Comparison of ENCODE assay signal across 8 cellular contexts in the genomic region with DNA sequence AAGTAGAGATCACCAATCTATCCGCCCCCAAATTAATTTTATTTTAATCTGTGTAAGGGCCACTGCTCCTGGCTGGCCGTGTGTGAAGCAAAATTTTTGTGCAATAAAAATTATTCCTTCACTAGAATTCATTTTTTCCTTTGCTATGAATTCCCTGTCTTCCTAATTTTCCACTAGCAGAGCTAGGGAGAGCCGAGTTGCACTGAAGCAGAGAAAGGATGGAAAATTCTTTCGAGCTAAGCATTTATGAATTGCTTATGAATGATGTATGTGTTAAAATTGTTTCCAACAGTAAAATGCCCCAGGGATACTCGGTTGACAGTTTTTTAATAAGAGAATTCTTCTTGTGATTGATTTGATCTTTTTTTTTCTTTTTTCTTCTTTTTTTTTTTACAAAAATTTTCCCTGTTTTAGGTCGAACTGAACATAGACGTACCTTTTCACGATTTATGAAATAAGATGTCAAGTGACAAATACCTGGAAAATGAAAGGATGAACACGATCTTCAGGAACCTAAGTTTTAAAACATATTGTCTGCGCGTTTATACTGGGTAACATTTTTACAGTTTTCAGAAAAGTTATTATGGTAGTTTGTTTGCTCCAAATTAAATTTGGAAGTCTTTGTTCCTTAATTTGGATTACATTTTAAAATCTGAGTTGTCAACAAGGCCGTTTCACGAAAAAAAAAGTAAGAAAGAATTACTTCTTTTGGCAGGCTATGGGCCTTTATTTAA.
A peak's percentile ranks its signal among the peaks of the same experiment; 100 is the strongest.
DNase-seq lines count a peak whose midpoint lies in the region; ATAC-seq and TF ChIP-seq lines count a peak whose summit lies in the region.

No MANE protein-coding gene starts in this region.

- no TSS peak for BruUV-seq in Panc1 (replicated peaks; lab: Mats Ljungman, UMichigan)

- H3K36me3 ChIP-seq in left ventricle myocardium inferior (no peaks in the 10 kb centered on the region), Panc1 (ENCODE audit: control insufficient read depth, insufficient read depth, low read length) (no peaks in the 10 kb centered on the region), thoracic aorta (no peaks in the 10 kb centered on the region)

- in situ Hi-C loops in Panc1 (cut with HindIII; ENCODE audit: low pct_unique_long_range_greater_than_20kb, low sequenced_read_pairs), result no loop called here

- no peak overlapping the region for H3K27ac ChIP-seq in left ventricle myocardium inferior (replicated peaks)
- no peak overlapping the region for H3K27ac ChIP-seq in Panc1 (ENCODE audit: low read length)
- H3K27ac ChIP-seq in thoracic aorta, result no peak overlapping the region

- H3K9me3 ChIP-seq in left ventricle myocardium inferior (replicated peaks), result no peaks in the 10 kb centered on the region
- no peaks in the 10 kb centered on the region for H3K9me3 ChIP-seq in Panc1 (ENCODE audit: control insufficient read depth, insufficient read depth, low read depth, low read length)
- H3K9me3 ChIP-seq in thoracic aorta, result no peaks in the 10 kb centered on the region

- H3K27me3 ChIP-seq in left ventricle myocardium inferior (ENCODE audit: low read depth), result peaks cover 100% of the 10 kb centered on the region
- H3K27me3 ChIP-seq in Panc1 (ENCODE audit: control insufficient read depth, insufficient read depth, low read length), result peaks cover 31% of the 10 kb centered on the region
- H3K27me3 ChIP-seq in thoracic aorta (replicated peaks; ENCODE audit: insufficient read depth), result peaks cover 55% of the 10 kb centered on the region

- CTCF ChIA-PET in Panc1 (lab: Charles Lee), result interaction anchor here (0.5 to 0.7 kb wide), 2 partner anchors 436 to 548 kb away, joined by 3 to 4 read pairs; no protein-coding TSS in a partner anchor

- POLR2A ChIA-PET in Panc1 (lab: Charles Lee), result interaction anchor here (0.7 kb wide), 1 partner anchor 17 kb away, joined by 3 read pairs; no protein-coding TSS in a partner anchor

- no peak for ATAC-seq in Right ventricle myocardium inferior
- no peak for ATAC-seq in Panc1
- ATAC-seq in thoracic aorta (ENCODE audit: insufficient number of reproducible peaks, low FRiP score, low read depth), result no peak
- no peak for ATAC-seq in HG03571 (IDR thresholded peaks at IDR 0.05; ENCODE audit: unreplicated experiment)
- ATAC-seq in GM21360 (IDR thresholded peaks at IDR 0.05; ENCODE audit: unreplicated experiment), result no peak

- H3K4me3 ChIP-seq in left ventricle myocardium inferior (peak overlapping the region; percentile 30), Panc1 (ENCODE audit: low read depth in 2 of 2, low read length in 2 of 2) (peak overlapping the region; percentile 43 to 49), epithelial cell of proximal tubule (ENCODE audit: low read depth, low read length) (peak overlapping the region; percentile 5), thoracic aorta (peak overlapping the region; percentile 45)

- DNase-seq in left ventricle myocardium inferior (no peak), Right ventricle myocardium inferior (ENCODE audit: missing footprints) (no peak), Panc1 (ENCODE audit: low read depth, low spot score) (no peak), epithelial cell of proximal tubule (ENCODE audit: low read depth) (no peak), thoracic aorta (ENCODE audit: low spot score) (no peak), NCI-H1436 (lab: John Stamatoyannopoulos, UW) (no peak)

- H3K4me1 ChIP-seq in left ventricle myocardium inferior (peaks cover 13% of the 10 kb centered on the region), Panc1 (ENCODE audit: control insufficient read depth, insufficient read depth, low read length) (peaks cover 17% of the 10 kb centered on the region; the same call in 1 of the 2 replicates), thoracic aorta (ENCODE audit: control insufficient read depth in 1 of 2, low read depth in 2 of 2) (peaks cover 0 to 7% of the 10 kb centered on the region in 2 donors)

- TF ChIP-seq CTCF in left ventricle myocardium inferior (IDR thresholded peaks at IDR 0.05; ENCODE audit: borderline replicate concordance) (no peak), Panc1 (IDR thresholded peaks at IDR 0.05) (no peak), epithelial cell of proximal tubule (conservative IDR thresholded peaks at IDR 0.05; ENCODE audit: low read depth, low read length) (no peak), thoracic aorta (IDR thresholded peaks at IDR 0.05) (no peak)

- intact Hi-C loops in left ventricle myocardium inferior (cut with micrococcal nuclease), result no loop called here
- intact Hi-C loops in Right ventricle myocardium inferior (cut with DNase I), result no loop called here
- intact Hi-C loops in Panc1 (cut with micrococcal nuclease; ENCODE audit: unreplicated experiment), result no loop called here
